ENCODE assay signal across 15 cellular contexts in the genomic region with DNA sequence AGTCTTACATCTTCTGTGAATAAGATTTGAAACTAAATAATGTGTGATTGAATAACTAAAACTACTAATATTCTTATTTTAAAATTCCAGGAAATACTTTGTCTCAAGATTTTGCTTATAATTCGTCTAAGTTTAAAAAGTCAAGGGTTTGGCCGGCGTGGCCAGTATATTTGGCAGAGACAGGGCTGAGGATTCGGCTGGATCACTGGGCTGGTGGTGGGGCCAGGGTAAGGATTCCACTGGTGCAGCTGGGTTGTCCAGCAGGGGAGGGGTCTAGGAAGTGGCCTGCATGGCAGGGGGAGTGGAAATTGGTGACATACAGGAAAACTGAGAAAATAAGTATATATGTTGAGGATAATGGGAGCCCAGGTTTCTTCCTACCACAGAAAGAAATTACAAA.
DNase-seq lines count a peak whose midpoint lies in the region; ATAC-seq and TF ChIP-seq lines count a peak whose summit lies in the region.
"Had no signal": no experiment of that assay in that cellular context is flagged by ENCODE, and none has a peak within 500 bp of the region (broad histone marks: within the 10 kb centered on the region; RNA-seq: fewer than 3 reads in every experiment).

No MANE protein-coding gene starts in this region.

- POLR2A ChIA-PET in activated CD4-positive, alpha-beta T cell treated with anti-CD3 and anti-CD28 coated beads, Interleukin-2, amount 10 ng/mL, durations not matched to agents 7 days and 5 days (lab: Charles Lee), result no interaction called here

- peak overlapping the region; percentile 2 for H3K4me3 ChIP-seq in coronary artery
- H3K4me3 ChIP-seq: BLaER1, HAP-1 had no signal

- no peaks in the 10 kb centered on the region for H3K9me3 Mint-ChIP-seq in activated CD4-positive, alpha-beta T cell treated with anti-CD3 and anti-CD28 coated beads, Interleukin-2, amount 10 ng/mL, durations not matched to agents 7 days and 5 days
- H3K9me3 Mint-ChIP-seq: CD8-positive, alpha-beta memory T cell had no signal

- H3K27ac ChIP-seq in coronary artery (peak overlapping the region; percentile 17 to 53), substantia nigra (ENCODE audit: low read depth, low read length, poor library complexity, severe bottlenecking) (no peak overlapping the region)
- H3K27ac ChIP-seq: BLaER1 had no signal

- H3K27ac Mint-ChIP-seq in activated CD4-positive, alpha-beta T cell treated with anti-CD3 and anti-CD28 coated beads, Interleukin-2, amount 10 ng/mL, durations not matched to agents 7 days and 5 days, result peak overlapping the region; percentile 31
- H3K27ac Mint-ChIP-seq: CD8-positive, alpha-beta memory T cell had no signal

- no peaks in the 10 kb centered on the region for H3K36me3 Mint-ChIP-seq in activated CD4-positive, alpha-beta T cell treated with anti-CD3 and anti-CD28 coated beads, Interleukin-2, amount 10 ng/mL, durations not matched to agents 7 days and 5 days (ENCODE audit: low read depth)
- H3K36me3 Mint-ChIP-seq: CD8-positive, alpha-beta memory T cell had no signal

- intact Hi-C loops in posterior vena cava (cut with DNase I), result no loop called here

- CTCF ChIA-PET in activated CD4-positive, alpha-beta T cell treated with anti-CD3 and anti-CD28 coated beads, Interleukin-2, amount 10 ng/mL, durations not matched to agents 7 days and 5 days (lab: Charles Lee), result interaction anchor here (1.0 to 1.8 kb wide), 2 partner anchors 76 to 108 kb away, joined by 3 to 7 read pairs; a partner anchor contains a TSS

- DNase-seq in activated CD4-positive, alpha-beta T cell treated with anti-CD3 and anti-CD28 coated beads, Interleukin-2, amount 10 ng/mL, durations not matched to agents 7 days and 5 days, result no peak
- DNase-seq in activated CD4-positive, alpha-beta T cell treated with anti-CD3 and anti-CD28 coated beads for 1 hour, result no peak
- DNase-seq in coronary artery (ENCODE audit: low spot score) (no peak), posterior vena cava (ENCODE audit: low spot score) (peak; percentile 74), substantia nigra (lab: John Stamatoyannopoulos, UW) (no peak)
- DNase-seq: 8988T; AML-193; Caco-2; CD8-positive, alpha-beta memory T cell; DMS53; GF-D8 had no signal

- ATAC-seq in GM19023 (IDR thresholded peaks at IDR 0.05; ENCODE audit: unreplicated experiment), result no peak
- no peak for ATAC-seq in HG03159 (IDR thresholded peaks at IDR 0.05; ENCODE audit: unreplicated experiment)

- H3K4me3 Mint-ChIP-seq in activated CD4-positive, alpha-beta T cell treated with anti-CD3 and anti-CD28 coated beads, Interleukin-2, amount 10 ng/mL, durations not matched to agents 7 days and 5 days, result no peak overlapping the region
- H3K4me3 Mint-ChIP-seq: CD8-positive, alpha-beta memory T cell had no signal

- peaks cover 17% of the 10 kb centered on the region for H3K27me3 Mint-ChIP-seq in activated CD4-positive, alpha-beta T cell treated with anti-CD3 and anti-CD28 coated beads, Interleukin-2, amount 10 ng/mL, durations not matched to agents 7 days and 5 days

- no peaks in the 10 kb centered on the region for H3K4me1 Mint-ChIP-seq in activated CD4-positive, alpha-beta T cell treated with anti-CD3 and anti-CD28 coated beads, Interleukin-2, amount 10 ng/mL, durations not matched to agents 7 days and 5 days

- TF ChIP-seq CTCF in coronary artery (IDR thresholded peaks at IDR 0.05), result no peak
